ENCODE assay signal across 13 cellular contexts in the genomic region with DNA sequence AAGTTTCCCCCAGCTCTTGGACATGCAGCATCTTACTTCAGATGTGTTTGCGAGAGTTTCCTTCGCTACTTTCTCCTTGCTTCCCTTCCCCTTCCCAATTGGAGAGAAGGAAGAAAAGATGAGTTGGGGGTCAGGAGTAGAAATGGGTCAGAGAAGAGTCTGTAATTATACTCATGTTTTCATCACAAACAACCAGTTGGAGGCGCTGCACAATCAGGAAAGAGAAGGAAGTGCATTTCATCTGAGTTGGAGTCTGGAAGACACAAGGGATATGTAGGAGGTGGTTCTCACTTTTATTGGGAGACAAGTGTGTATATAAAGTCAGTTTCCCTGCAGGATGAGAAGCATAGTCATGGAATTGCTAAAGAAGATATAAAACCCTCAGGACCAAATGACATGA.
DNase-seq lines count a peak whose midpoint lies in the region; ATAC-seq and TF ChIP-seq lines count a peak whose summit lies in the region.
"Had no signal": no experiment of that assay in that cellular context is flagged by ENCODE, and none has a peak within 500 bp of the region (broad histone marks: within the 10 kb centered on the region; RNA-seq: fewer than 3 reads in every experiment).

No MANE protein-coding gene starts in this region.

- no peak overlapping the region for H3K4me3 ChIP-seq in fibroblast of mammary gland (ENCODE audit: control insufficient read depth, low read depth, low read length)
- H3K4me3 ChIP-seq: spleen had no signal

- DNase-seq in AML-193 (lab: John Stamatoyannopoulos, UW) (peak; percentile 7 to 8), GM13977 (ENCODE audit: low spot score) (no peak), OCI-M1 (lab: John Stamatoyannopoulos, UW) (peak; percentile 45), fibroblast of mammary gland (ENCODE audit: low read depth) (peak; percentile 5), globus pallidus (ENCODE audit: low spot score) (no peak), NCI-H128 (lab: John Stamatoyannopoulos, UW; ENCODE audit: unreplicated experiment) (no peak)
- DNase-seq in effector CD8-positive, alpha-beta T cell (lab: John Stamatoyannopoulos, UW) = no peak
- DNase-seq: anterior cingulate cortex; C1 segment of cervical spinal cord; naive thymus-derived CD8-positive, alpha-beta T cell; NCI-H1105; spleen had no signal

- no peak for ATAC-seq in HG02981 (IDR thresholded peaks at IDR 0.05; ENCODE audit: unreplicated experiment)
- ATAC-seq: naive thymus-derived CD8-positive, alpha-beta T cell had no signal

- TF ChIP-seq CTCF in GM13977 (IDR thresholded peaks at IDR 0.05; ENCODE audit: extremely low read depth, insufficient read depth, missing control alignments) (peak; percentile 18), fibroblast of mammary gland (conservative IDR thresholded peaks at IDR 0.05; ENCODE audit: control insufficient read depth, insufficient read depth, low read depth, low read length) (peak; percentile 16)

- in situ Hi-C loops in GM13977 (cut with MboI; ENCODE audit: low pct_unique_long_range_greater_than_20kb, low sequenced_read_pairs, unreplicated experiment) = no loop called here

Comparison
In these comparisons a context has a peak if more than half of its experiments do, and no peak if none do; other contexts are left out.
1. DNase-seq: peak in AML-193 (2 of 2), OCI-M1 (single experiment) and fibroblast of mammary gland (single experiment); none in GM13977 (single experiment), globus pallidus (single experiment), NCI-H128 (single experiment) and effector CD8-positive, alpha-beta T cell (single experiment).